ENCODE assay signal across 2 cellular contexts in the genomic region with DNA sequence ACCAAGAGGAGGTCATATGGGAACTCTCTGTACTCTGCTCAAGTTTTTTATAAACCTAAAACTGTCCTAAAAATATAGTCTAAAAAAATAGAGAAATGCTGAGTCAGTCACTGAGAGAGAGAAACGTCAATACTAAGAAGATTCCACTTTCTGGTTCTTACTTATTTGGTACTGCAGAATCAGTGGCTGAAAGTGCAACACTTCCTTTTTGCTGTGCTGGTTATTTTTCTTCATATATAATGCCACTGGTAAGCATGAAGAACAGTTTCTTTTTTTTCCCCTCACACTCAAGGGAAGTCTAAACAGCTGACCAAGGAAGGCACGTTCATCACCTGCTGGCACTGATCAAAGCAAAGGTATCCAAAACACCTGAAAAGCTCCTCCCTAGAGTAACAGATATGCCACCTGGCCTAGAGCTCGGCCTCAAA.
TF ChIP-seq lines count a peak whose summit lies in the region.

No MANE protein-coding gene starts in this region.

TF ChIP-seq in IMR-90, 13 proteins besides CTCF, POLR2A, EP300 and RAD21 (continued from another document):
- no peak for TF ChIP-seq MXI1 (IDR thresholded peaks at IDR 0.05; ENCODE audit: borderline replicate concordance, low read depth, low read length)
- TF ChIP-seq SMC3 (IDR thresholded peaks at IDR 0.05; ENCODE audit: low read depth, low read length): no peak
- TF ChIP-seq, protein P1, sequence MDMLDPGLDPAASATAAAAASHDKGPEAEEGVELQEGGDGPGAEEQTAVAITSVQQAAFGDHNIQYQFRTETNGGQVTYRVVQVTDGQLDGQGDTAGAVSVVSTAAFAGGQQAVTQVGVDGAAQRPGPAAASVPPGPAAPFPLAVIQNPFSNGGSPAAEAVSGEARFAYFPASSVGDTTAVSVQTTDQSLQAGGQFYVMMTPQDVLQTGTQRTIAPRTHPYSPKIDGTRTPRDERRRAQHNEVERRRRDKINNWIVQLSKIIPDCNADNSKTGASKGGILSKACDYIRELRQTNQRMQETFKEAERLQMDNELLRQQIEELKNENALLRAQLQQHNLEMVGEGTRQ (IDR thresholded peaks at IDR 0.05; ENCODE audit: low read depth, low read length): no peak
- peak; percentile 84 for TF ChIP-seq MAFK (IDR thresholded peaks at IDR 0.05; ENCODE audit: low read depth, low read length)
- no peak for TF ChIP-seq FOS (IDR thresholded peaks at IDR 0.05; ENCODE audit: low read depth, low read length)
- TF ChIP-seq CEBPB (IDR thresholded peaks at IDR 0.05; ENCODE audit: low read depth, low read length): no peak
- TF ChIP-seq RFX5 (IDR thresholded peaks at IDR 0.05; ENCODE audit: low read depth, low read length): no peak
- 0 out of 2 replicates have a peak, but pooled peaks have one; percentile 5 for TF ChIP-seq NFE2L2 (IDR thresholded peaks at IDR 0.05; ENCODE audit: low read depth, low read length)
- TF ChIP-seq BHLHE40 (IDR thresholded peaks at IDR 0.05; ENCODE audit: low read depth, low read length): no peak
- no peak for TF ChIP-seq MAZ (IDR thresholded peaks at IDR 0.05; ENCODE audit: borderline replicate concordance, low read depth, low read length)

TF ChIP-seq in HepG2, 621 proteins besides CTCF, POLR2A, EP300 and RAD21 (continued from another document):
- no peak for TF ChIP-seq ZNF44 (CRISPR knock-in tag; IDR thresholded peaks at IDR 0.05)
